ENCODE assay signal across 1 cellular context in the genomic region with DNA sequence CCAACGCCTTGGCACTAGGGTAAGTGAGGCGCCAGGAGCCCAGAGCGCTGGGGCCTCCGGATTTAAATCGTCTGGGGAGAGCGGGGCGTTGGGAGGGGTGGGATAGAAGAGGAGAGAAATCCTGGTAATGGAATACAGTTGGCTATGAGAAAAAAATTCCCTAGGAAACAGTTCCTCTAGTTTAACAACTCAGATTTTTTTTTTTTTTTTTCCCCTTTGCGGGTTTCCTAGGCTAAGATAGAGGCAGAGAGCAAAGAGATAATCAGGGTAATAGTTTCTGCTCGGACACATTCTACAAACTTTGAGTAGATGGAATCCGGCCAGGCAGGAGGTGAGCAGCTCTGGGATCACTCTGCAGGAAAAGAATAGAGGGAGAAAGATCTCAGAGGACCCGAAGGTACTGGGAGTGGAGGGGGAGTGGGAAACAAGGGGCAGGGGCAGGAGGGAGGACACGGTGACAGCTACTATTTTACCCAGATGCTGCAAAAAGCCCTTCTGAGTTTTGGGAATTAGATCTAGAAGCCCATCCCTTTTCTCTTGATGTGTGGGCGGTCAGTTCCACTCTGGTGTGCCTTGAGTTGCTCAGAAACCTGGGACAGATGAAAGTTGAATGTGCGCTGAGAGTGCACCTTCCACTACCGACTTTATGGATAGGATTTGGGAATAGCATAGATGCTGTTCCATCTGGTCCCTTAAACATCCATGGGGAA.
TF ChIP-seq lines count a peak whose summit lies in the region.

No MANE protein-coding gene starts in this region.

TF ChIP-seq in H1, 55 proteins besides CTCF, POLR2A, EP300 and RAD21 (continued from another document):
- TF ChIP-seq RNF2 (IDR thresholded peaks at IDR 0.05; ENCODE audit: borderline replicate concordance, low read depth, low read length, missing control alignments, poor library complexity, severe bottlenecking) = no peak
TF ChIP-seq in H1: peak in this region for 2.
